1 cellular context compared by ENCODE assay signal in genomic region chr2:253202-253638, GRCh38.
TF ChIP-seq lines count a peak whose summit lies in the region.

No MANE protein-coding gene starts in this region.

TF ChIP-seq in K562, 482 proteins besides CTCF, POLR2A, EP300 and RAD21 (continued from another document and continues in another):
- TF ChIP-seq, protein P1, sequence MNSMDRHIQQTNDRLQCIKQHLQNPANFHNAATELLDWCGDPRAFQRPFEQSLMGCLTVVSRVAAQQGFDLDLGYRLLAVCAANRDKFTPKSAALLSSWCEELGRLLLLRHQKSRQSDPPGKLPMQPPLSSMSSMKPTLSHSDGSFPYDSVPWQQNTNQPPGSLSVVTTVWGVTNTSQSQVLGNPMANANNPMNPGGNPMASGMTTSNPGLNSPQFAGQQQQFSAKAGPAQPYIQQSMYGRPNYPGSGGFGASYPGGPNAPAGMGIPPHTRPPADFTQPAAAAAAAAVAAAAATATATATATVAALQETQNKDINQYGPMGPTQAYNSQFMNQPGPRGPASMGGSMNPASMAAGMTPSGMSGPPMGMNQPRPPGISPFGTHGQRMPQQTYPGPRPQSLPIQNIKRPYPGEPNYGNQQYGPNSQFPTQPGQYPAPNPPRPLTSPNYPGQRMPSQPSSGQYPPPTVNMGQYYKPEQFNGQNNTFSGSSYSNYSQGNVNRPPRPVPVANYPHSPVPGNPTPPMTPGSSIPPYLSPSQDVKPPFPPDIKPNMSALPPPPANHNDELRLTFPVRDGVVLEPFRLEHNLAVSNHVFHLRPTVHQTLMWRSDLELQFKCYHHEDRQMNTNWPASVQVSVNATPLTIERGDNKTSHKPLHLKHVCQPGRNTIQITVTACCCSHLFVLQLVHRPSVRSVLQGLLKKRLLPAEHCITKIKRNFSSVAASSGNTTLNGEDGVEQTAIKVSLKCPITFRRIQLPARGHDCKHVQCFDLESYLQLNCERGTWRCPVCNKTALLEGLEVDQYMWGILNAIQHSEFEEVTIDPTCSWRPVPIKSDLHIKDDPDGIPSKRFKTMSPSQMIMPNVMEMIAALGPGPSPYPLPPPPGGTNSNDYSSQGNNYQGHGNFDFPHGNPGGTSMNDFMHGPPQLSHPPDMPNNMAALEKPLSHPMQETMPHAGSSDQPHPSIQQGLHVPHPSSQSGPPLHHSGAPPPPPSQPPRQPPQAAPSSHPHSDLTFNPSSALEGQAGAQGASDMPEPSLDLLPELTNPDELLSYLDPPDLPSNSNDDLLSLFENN (IDR thresholded peaks at IDR 0.05; ENCODE audit: low read depth in 2 of 2, low read length in 2 of 2): no peak
- no peak for TF ChIP-seq TAF15 (IDR thresholded peaks at IDR 0.05; ENCODE audit: low read depth, low read length)
- TF ChIP-seq XRCC5 (IDR thresholded peaks at IDR 0.05; ENCODE audit: low read depth, low read length): no peak
- no peak for TF ChIP-seq FOXK2 (conservative IDR thresholded peaks at IDR 0.05 in 1 of 2, IDR thresholded peaks at IDR 0.05 in 1 of 2; ENCODE audit: low read depth in 2 of 2)
- no peak for TF ChIP-seq YBX1 (IDR thresholded peaks at IDR 0.05)
- TF ChIP-seq HEY1 (CRISPR knock-in tag; IDR thresholded peaks at IDR 0.05; ENCODE audit: borderline replicate concordance): no peak
- TF ChIP-seq SAFB2 (IDR thresholded peaks at IDR 0.05; ENCODE audit: borderline replicate concordance, low read depth, low read length, severe bottlenecking): no peak
- TF ChIP-seq EHMT2 (IDR thresholded peaks at IDR 0.05): no peak
- no peak for TF ChIP-seq DNMT1 (IDR thresholded peaks at IDR 0.05)
- no peak for TF ChIP-seq POLR2B (IDR thresholded peaks at IDR 0.05; ENCODE audit: low read depth, partially characterized antibody)
- no peak for TF ChIP-seq HMG20A (CRISPR knock-in tag; conservative IDR thresholded peaks at IDR 0.05)
- no peak for TF ChIP-seq SMARCA4 (IDR thresholded peaks at IDR 0.05)
- no peak for TF ChIP-seq THRAP3 (IDR thresholded peaks at IDR 0.05; ENCODE audit: borderline replicate concordance)
- TF ChIP-seq TRIM24 (IDR thresholded peaks at IDR 0.05): no peak
- TF ChIP-seq NRF1 (conservative IDR thresholded peaks at IDR 0.05 in 1 of 2, IDR thresholded peaks at IDR 0.05 in 1 of 2): peak; percentile 12 to 40; a peak in 1 of 4 replicates
- TF ChIP-seq, protein P2, sequence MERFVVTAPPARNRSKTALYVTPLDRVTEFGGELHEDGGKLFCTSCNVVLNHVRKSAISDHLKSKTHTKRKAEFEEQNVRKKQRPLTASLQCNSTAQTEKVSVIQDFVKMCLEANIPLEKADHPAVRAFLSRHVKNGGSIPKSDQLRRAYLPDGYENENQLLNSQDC (CRISPR knock-in tag; IDR thresholded peaks at IDR 0.05): no peak
- no peak for TF ChIP-seq E2F3 (CRISPR knock-in tag; IDR thresholded peaks at IDR 0.05)
- TF ChIP-seq ZFP91 (CRISPR knock-in tag; IDR thresholded peaks at IDR 0.05): no peak
- no peak for TF ChIP-seq ARHGAP35 (IDR thresholded peaks at IDR 0.05; ENCODE audit: partially characterized antibody)
- TF ChIP-seq, protein P3, sequence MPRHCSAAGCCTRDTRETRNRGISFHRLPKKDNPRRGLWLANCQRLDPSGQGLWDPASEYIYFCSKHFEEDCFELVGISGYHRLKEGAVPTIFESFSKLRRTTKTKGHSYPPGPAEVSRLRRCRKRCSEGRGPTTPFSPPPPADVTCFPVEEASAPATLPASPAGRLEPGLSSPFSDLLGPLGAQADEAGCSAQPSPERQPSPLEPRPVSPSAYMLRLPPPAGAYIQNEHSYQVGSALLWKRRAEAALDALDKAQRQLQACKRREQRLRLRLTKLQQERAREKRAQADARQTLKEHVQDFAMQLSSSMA (CRISPR knock-in tag; IDR thresholded peaks at IDR 0.05): no peak
- TF ChIP-seq, protein P4, sequence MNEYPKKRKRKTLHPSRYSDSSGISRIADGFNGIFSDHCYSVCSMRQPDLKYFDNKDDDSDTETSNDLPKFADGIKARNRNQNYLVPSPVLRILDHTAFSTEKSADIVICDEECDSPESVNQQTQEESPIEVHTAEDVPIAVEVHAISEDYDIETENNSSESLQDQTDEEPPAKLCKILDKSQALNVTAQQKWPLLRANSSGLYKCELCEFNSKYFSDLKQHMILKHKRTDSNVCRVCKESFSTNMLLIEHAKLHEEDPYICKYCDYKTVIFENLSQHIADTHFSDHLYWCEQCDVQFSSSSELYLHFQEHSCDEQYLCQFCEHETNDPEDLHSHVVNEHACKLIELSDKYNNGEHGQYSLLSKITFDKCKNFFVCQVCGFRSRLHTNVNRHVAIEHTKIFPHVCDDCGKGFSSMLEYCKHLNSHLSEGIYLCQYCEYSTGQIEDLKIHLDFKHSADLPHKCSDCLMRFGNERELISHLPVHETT (CRISPR knock-in tag; conservative IDR thresholded peaks at IDR 0.05 in 1 of 2, IDR thresholded peaks at IDR 0.05 in 1 of 2): peak in 1 of 2 experiments; percentile 51; a peak in 1 of 4 replicates
- no peak for TF ChIP-seq RBBP5 (IDR thresholded peaks at IDR 0.05; ENCODE audit: borderline replicate concordance, insufficient read depth, low read length, poor library complexity, severe bottlenecking)
- no peak for TF ChIP-seq HDAC3 (IDR thresholded peaks at IDR 0.05; ENCODE audit: borderline replicate concordance, partially characterized antibody)
- no peak for TF ChIP-seq PML (IDR thresholded peaks at IDR 0.05; ENCODE audit: low read length)
- no peak for TF ChIP-seq ZNF592 (IDR thresholded peaks at IDR 0.05)
- TF ChIP-seq RBM17 (IDR thresholded peaks at IDR 0.05; ENCODE audit: borderline replicate concordance, low read depth, low read length): no peak
- TF ChIP-seq, protein P5, sequence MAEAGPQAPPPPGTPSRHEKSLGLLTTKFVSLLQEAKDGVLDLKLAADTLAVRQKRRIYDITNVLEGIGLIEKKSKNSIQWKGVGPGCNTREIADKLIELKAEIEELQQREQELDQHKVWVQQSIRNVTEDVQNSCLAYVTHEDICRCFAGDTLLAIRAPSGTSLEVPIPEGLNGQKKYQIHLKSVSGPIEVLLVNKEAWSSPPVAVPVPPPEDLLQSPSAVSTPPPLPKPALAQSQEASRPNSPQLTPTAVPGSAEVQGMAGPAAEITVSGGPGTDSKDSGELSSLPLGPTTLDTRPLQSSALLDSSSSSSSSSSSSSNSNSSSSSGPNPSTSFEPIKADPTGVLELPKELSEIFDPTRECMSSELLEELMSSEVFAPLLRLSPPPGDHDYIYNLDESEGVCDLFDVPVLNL (CRISPR knock-in tag; IDR thresholded peaks at IDR 0.05; ENCODE audit: low read depth): no peak
- no peak for TF ChIP-seq ELF1 (tag; IDR thresholded peaks at IDR 0.05)
- no peak for TF ChIP-seq RBM34 (IDR thresholded peaks at IDR 0.05; ENCODE audit: borderline replicate concordance, insufficient read depth, low read length)
- TF ChIP-seq SMARCA5 (IDR thresholded peaks at IDR 0.05): no peak
- TF ChIP-seq ZNF239 (CRISPR knock-in tag; IDR thresholded peaks at IDR 0.05): no peak
- peak; percentile 58 to 95; a peak in 3 of 4 replicates for TF ChIP-seq SRF (CRISPR knock-in tag; IDR thresholded peaks at IDR 0.05)
- no peak for TF ChIP-seq MEIS2 (IDR thresholded peaks at IDR 0.05; ENCODE audit: partially characterized antibody)
- TF ChIP-seq, protein P6, sequence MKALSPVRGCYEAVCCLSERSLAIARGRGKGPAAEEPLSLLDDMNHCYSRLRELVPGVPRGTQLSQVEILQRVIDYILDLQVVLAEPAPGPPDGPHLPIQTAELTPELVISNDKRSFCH (CRISPR knock-in tag; IDR thresholded peaks at IDR 0.05): no peak
- TF ChIP-seq, protein P6 (tag; IDR thresholded peaks at IDR 0.05): no peak
- no peak for TF ChIP-seq MECOM (CRISPR knock-in tag; IDR thresholded peaks at IDR 0.05)
- no peak for TF ChIP-seq FOXA3 (CRISPR knock-in tag; conservative IDR thresholded peaks at IDR 0.05 in 1 of 2, IDR thresholded peaks at IDR 0.05 in 1 of 2)
- TF ChIP-seq NR2C2 (CRISPR knock-in tag; IDR thresholded peaks at IDR 0.05): no peak
- peak; percentile 48; the same call in 1 of the 2 replicates for TF ChIP-seq NR2C2 (tag; IDR thresholded peaks at IDR 0.05)
- peak; percentile 50; the same call in 1 of the 2 replicates for TF ChIP-seq SOX6 (IDR thresholded peaks at IDR 0.05)
- TF ChIP-seq ZHX1 (conservative IDR thresholded peaks at IDR 0.05; ENCODE audit: low read length): no peak
- 0 out of 2 replicates have a peak, but pooled peaks have one; percentile 53 for TF ChIP-seq CREB3 (tag; conservative IDR thresholded peaks at IDR 0.05; ENCODE audit: low read depth)
- 0 out of 2 replicates have a peak, but pooled peaks have one; percentile 35 for TF ChIP-seq ZNF175 (CRISPR knock-in tag; IDR thresholded peaks at IDR 0.05; ENCODE audit: low read depth)
- TF ChIP-seq BCOR (IDR thresholded peaks at IDR 0.05): no peak
- no peak for TF ChIP-seq KAT2B (IDR thresholded peaks at IDR 0.05; ENCODE audit: low read depth, low read length)
- no peak for TF ChIP-seq PPARD (CRISPR knock-in tag; IDR thresholded peaks at IDR 0.05)
- TF ChIP-seq USF2 (CRISPR knock-in tag; IDR thresholded peaks at IDR 0.05): no peak
